ENCODE assay signal across 8 cellular contexts in the genomic region with DNA sequence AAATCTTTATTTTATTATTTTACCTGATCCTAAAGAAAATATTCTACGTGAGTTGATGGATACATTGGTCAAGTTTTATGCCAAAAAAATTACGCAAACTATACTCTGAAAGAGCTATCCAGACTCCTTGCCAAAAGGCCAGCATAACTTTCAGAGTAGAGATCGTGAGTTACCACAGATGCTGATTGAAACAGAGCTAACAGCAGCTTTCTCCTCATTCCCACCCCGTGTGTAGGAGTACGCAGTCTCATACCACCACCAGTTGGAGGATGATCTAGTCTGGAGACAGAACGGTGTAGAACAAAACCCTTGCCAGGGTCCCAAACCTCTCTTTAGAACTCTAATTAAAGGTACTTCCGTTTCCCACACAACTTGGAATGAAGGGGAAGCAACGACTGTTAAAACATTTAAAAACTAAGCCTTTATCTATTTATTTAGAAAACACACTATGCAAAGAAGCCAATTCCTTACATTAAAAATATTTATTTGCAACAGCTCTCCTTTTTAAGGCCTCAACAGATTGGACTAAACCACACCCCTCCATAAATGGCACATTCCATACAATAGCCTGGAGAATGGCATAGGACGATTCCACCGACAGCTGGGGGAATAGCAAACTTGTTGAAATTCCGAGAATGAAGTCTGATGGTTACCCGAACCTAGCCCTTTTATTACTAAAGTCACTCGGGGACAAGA. TPM values are rescaled to one million over a fixed set of nuclear protein-coding genes. Genes with fewer than 3 reads are reported as not detected.
DNase-seq lines count a peak whose midpoint lies in the region; ATAC-seq and TF ChIP-seq lines count a peak whose summit lies in the region.

No MANE protein-coding gene starts in this region.

- ATAC-seq in activated B cell treated with CpG ODN at 0.5 μM for 24 hours (ENCODE audit: low read depth) = no peak
- ATAC-seq in GM18868 (IDR thresholded peaks at IDR 0.05; ENCODE audit: unreplicated experiment) = no peak
- no peak for ATAC-seq in HG03442 (IDR thresholded peaks at IDR 0.05; ENCODE audit: unreplicated experiment)

- H3K4me1 Mint-ChIP-seq in activated B cell treated with CpG ODN at 0.5 μM for 24 hours (peaks cover 54% of the 10 kb centered on the region), nephron (peaks cover 20% of the 10 kb centered on the region)

- H3K4me3 Mint-ChIP-seq in activated B cell treated with CpG ODN at 0.5 μM for 24 hours (peak overlapping the region; percentile 96), nephron (peak overlapping the region; percentile 92 to 100 (median 92))

- H3K27me3 Mint-ChIP-seq in activated B cell treated with CpG ODN at 0.5 μM for 24 hours = no peaks in the 10 kb centered on the region
- H3K27me3 Mint-ChIP-seq in nephron (ENCODE audit: low read depth) = peaks cover 3% of the 10 kb centered on the region

- TF ChIP-seq POLR2A in erythroblast (IDR thresholded peaks at IDR 0.05; ENCODE audit: low read length) = no peak

- no peaks in the 10 kb centered on the region for H3K9me3 Mint-ChIP-seq in activated B cell treated with CpG ODN at 0.5 μM for 24 hours
- no peaks in the 10 kb centered on the region for H3K9me3 Mint-ChIP-seq in nephron

- intact Hi-C loops in activated B cell treated with CpG ODN at 0.5 μM for 24 hours (cut with micrococcal nuclease) = loop anchor here (1.0 to 10.0 kb wide), 8 partner anchors 36 to 1236 kb away; partner anchors contain the start of genes DSTYK, ELK4, PM20D1 and RBBP5

- DNase-seq in activated T-cell treated with anti-CD3 and anti-CD28 coated beads for 24 hours (ENCODE audit: low read depth) = peak; percentile 25
- no peak for DNase-seq in activated T-cell treated with anti-CD3 and anti-CD28 coated beads, Interleukin-2, amount 50 U/mL, for 1 hour
- peak; percentile 48 for DNase-seq in NAMALWA (ENCODE audit: low spot score)
- no peak for DNase-seq in activated B cell treated with CpG ODN at 0.5 μM for 24 hours
- peak; percentile 70 to 80 for DNase-seq in erythroblast (lab: John Stamatoyannopoulos, UW)

- POLR2A ChIA-PET in activated B cell treated with CpG ODN at 0.5 μM for 24 hours (lab: Charles Lee) = interaction anchor here (0.5 to 4.7 kb wide), 19 partner anchors 11 to 463 kb away, joined by 3 to 162 read pairs (median 6); partner anchors contain the start of genes ELK4, PM20D1, RAB29 and SLC45A3

- no peak for TF ChIP-seq CTCF in activated B cell treated with CpG ODN at 0.5 μM for 24 hours (IDR thresholded peaks at IDR 0.05)
- no peak for TF ChIP-seq CTCF in nephron (IDR thresholded peaks at IDR 0.05; ENCODE audit: unreplicated experiment in 3 of 3)

- H3K27ac Mint-ChIP-seq in activated B cell treated with CpG ODN at 0.5 μM for 24 hours = peak overlapping the region; percentile 91
- H3K27ac Mint-ChIP-seq in nephron = peak overlapping the region; percentile 96 to 99 (median 97)

- peaks cover 36% of the 10 kb centered on the region for H3K36me3 Mint-ChIP-seq in activated B cell treated with CpG ODN at 0.5 μM for 24 hours (ENCODE audit: low read depth)
- peaks cover 7% of the 10 kb centered on the region for H3K36me3 Mint-ChIP-seq in nephron (ENCODE audit: low read depth)

- CTCF ChIA-PET in activated B cell treated with CpG ODN at 0.5 μM for 24 hours (lab: Charles Lee) = interaction anchor here (1.2 to 1.6 kb wide), 3 partner anchors 9 to 37 kb away, joined by 4 to 5 read pairs (median 4); partner anchors contain the start of gene RAB29

RNA-seq across cellular contexts. Expression of gene NUCKS1, which starts 1.4 kb away (rescaled TPM):
- 113 and 130 TPM in 2 replicates for total RNA-seq in activated B cell treated with CpG ODN at 0.5 μM for 24 hours

RNA-seq across cellular contexts. Expression of gene RAB29, which starts 26.7 kb away (rescaled TPM):
- total RNA-seq in activated B cell treated with CpG ODN at 0.5 μM for 24 hours = 149 and 156 TPM in 2 replicates

Comparison
In these comparisons a context has a peak if more than half of its experiments do, and no peak if none do; other contexts are left out.
1. DNase-seq: peak in activated T-cell treated with anti-CD3 and anti-CD28 coated beads for 24 hours (single experiment), NAMALWA (single experiment) and erythroblast (2 of 2); none in activated T-cell treated with anti-CD3 and anti-CD28 coated beads, Interleukin-2, amount 50 U/mL, for 1 hour (single experiment) and activated B cell treated with CpG ODN at 0.5 μM for 24 hours (single experiment).